Comparison of ENCODE assay signal across 19 cellular contexts in genomic region chr13:77579971-77580370, GRCh38. TPM values are rescaled to one million over a fixed set of nuclear protein-coding genes. Genes with fewer than 3 reads are reported as not detected.
"Had no signal": no experiment of that assay in that cellular context is flagged by ENCODE, and none has a peak within 500 bp of the region (broad histone marks: within the 10 kb centered on the region; RNA-seq: fewer than 3 reads in every experiment).

No MANE protein-coding gene starts in this region.

- H3K36me3 ChIP-seq: adrenal gland, esophagus muscularis mucosa, left lung had no signal

- H3K9ac ChIP-seq: parathyroid adenoma had no signal

- H3K79me2 ChIP-seq: hepatocyte, parathyroid adenoma had no signal

- H3K4me1 ChIP-seq: adrenal gland, esophagus muscularis mucosa, left lung, parathyroid adenoma had no signal

- H3K4me2 ChIP-seq: hepatocyte had no signal

- ATAC-seq: activated T-cell treated with anti-CD3 and anti-CD28 coated beads, Interleukin-2, amount 50 U/mL, for 4 hours; left lung; stimulated activated effector memory CD8-positive, alpha-beta T cell treated with anti-CD3 and anti-CD28 coated beads, Interleukin-12 subunit alpha, Interleukin-12 subunit beta, amount 100 ng/mL, for 72 hours had no signal

- H3K9me3 ChIP-seq: adrenal gland, esophagus muscularis mucosa, left lung had no signal

- H3K27me3 ChIP-seq: adrenal gland, hepatocyte, left lung had no signal

- DNase-seq: activated CD4-positive, alpha-beta memory T cell treated with anti-CD3 and anti-CD28 coated beads for 36 hours; activated effector memory CD4-positive, alpha-beta T cell treated with anti-CD3 and anti-CD28 coated beads, Interleukin-2, amount 50 U/mL, for 16 hours; activated T-cell treated with anti-CD3 and anti-CD28 coated beads, Interleukin-2, amount 50 U/mL, for 4 hours; adrenal gland; effector CD4-positive, alpha-beta T cell; islet precursor cell; left lung; mammary epithelial cell; naive B cell; stimulated activated CD4-positive, alpha-beta T cell treated with anti-CD3 and anti-CD28 coated beads, Interleukin-12 subunit alpha, Interleukin-12 subunit beta, amount 100 ng/mL, for 4 hours; stimulated activated CD4-positive, alpha-beta T cell treated with anti-CD3 and anti-CD28 coated beads, Interleukin-2, amount 100 ng/mL, for 24 hours had no signal

- H3K4me3 ChIP-seq: adrenal gland, coronary artery, esophagus muscularis mucosa, hepatocyte, left lung had no signal

- H2AFZ ChIP-seq: hepatocyte, parathyroid adenoma had no signal

- H3K27ac ChIP-seq: adrenal gland, coronary artery, esophagus muscularis mucosa, hepatocyte, left lung, parathyroid adenoma, VCaP had no signal

RNA-seq across cellular contexts. Expression of gene SCEL, which starts 44.5 kb away (rescaled TPM):
- total RNA-seq: activated CD4-positive, alpha-beta memory T cell treated with anti-CD3 and anti-CD28 coated beads for 36 hours; activated T-cell treated with anti-CD3 and anti-CD28 coated beads, Interleukin-2, amount 50 U/mL, for 4 hours; cardiac septum; mononuclear cell had no signal
